In genomic region chrX:13128104-13128503, GRCh38 we compare ENCODE assay signal across 10 cellular contexts.
DNase-seq lines count a peak whose midpoint lies in the region; ATAC-seq and TF ChIP-seq lines count a peak whose summit lies in the region.
"Had no signal": no experiment of that assay in that cellular context is flagged by ENCODE, and none has a peak within 500 bp of the region (broad histone marks: within the 10 kb centered on the region; RNA-seq: fewer than 3 reads in every experiment).

No MANE protein-coding gene starts in this region.

- TF ChIP-seq POLR2A in IMR-90 (IDR thresholded peaks at IDR 0.05; ENCODE audit: low read depth, low read length), result no peak

- no peak overlapping the region for H3K4ac ChIP-seq in IMR-90 (ENCODE audit: low read depth, low read length)

- H3K9me1 ChIP-seq in IMR-90 (ENCODE audit: insufficient read depth, low read length), result peaks cover 4% of the 10 kb centered on the region; the same call in 1 of the 2 replicates

- peak overlapping the region in 5 of 11 experiments; percentile 2 to 36 (median 24); a peak in 7 of 22 replicates for H3K4me2 ChIP-seq in BLaER1 treated with 17β-estradiol and CSF1 and Interleukin-3, amounts not matched to agents 10 nM and 100 nM
- no peak overlapping the region for H3K4me2 ChIP-seq in IMR-90 (ENCODE audit: low read depth, low read length)
- H3K4me2 ChIP-seq: BLaER1 had no signal

- no peak overlapping the region for H3K23ac ChIP-seq in IMR-90 (ENCODE audit: low read depth, low read length)

- in situ Hi-C loops in IMR-90 (cut with MboI; ENCODE audit: low sequenced_read_pairs), result no loop called here

- CTCF ChIA-PET in IMR-90 (lab: Yijun Ruan, JAX), result no interaction called here

- no peak overlapping the region for H2AFZ ChIP-seq in IMR-90 (replicated peaks; ENCODE audit: low read length, poor library complexity)

- no peak overlapping the region for H3K14ac ChIP-seq in IMR-90 (replicated peaks; ENCODE audit: low read depth, low read length)

- no peak overlapping the region for H3K56ac ChIP-seq in IMR-90 (ENCODE audit: extremely low read depth, insufficient read depth, low read length)

- H3K27me3 ChIP-seq in BLaER1 treated with 17β-estradiol and CSF1 and Interleukin-3, amounts not matched to agents 10 nM and 100 nM, result peaks cover 0 to 18% (median 0%) of the 10 kb centered on the region in 11 experiments; a peak in 7 of 22 replicates
- H3K27me3 ChIP-seq in IMR-90 (ENCODE audit: control insufficient read depth, insufficient read depth, low read length), result no peaks in the 10 kb centered on the region
- no peaks in the 10 kb centered on the region for H3K27me3 ChIP-seq in adipocyte (replicated peaks; ENCODE audit: control insufficient read depth, insufficient read depth, low read length)
- H3K27me3 ChIP-seq: BLaER1 had no signal

- no peak overlapping the region for H2BK120ac ChIP-seq in IMR-90 (ENCODE audit: low read depth, low read length)

- dilution Hi-C loops in IMR-90 (cut with HindIII; ENCODE audit: low sequenced_read_pairs, unreplicated experiment), result no loop called here

- no peaks in the 10 kb centered on the region for H3K9me3 ChIP-seq in BLaER1 treated with 17β-estradiol and CSF1 and Interleukin-3, amounts not matched to agents 10 nM and 100 nM (replicated peaks in 1 of 11)
- H3K9me3 ChIP-seq in IMR-90 (ENCODE audit: control insufficient read depth, insufficient read depth, low read length), result no peaks in the 10 kb centered on the region
- no peaks in the 10 kb centered on the region for H3K9me3 ChIP-seq in adipocyte (ENCODE audit: control insufficient read depth, low read length)
- H3K9me3 ChIP-seq: BLaER1 had no signal

- H3K79me1 ChIP-seq in IMR-90 (ENCODE audit: low read depth in 1 of 2, low read length in 2 of 2), result no peaks in the 10 kb centered on the region

- no peaks in the 10 kb centered on the region for H4K20me1 ChIP-seq in BLaER1 treated with 17β-estradiol and CSF1 and Interleukin-3, amounts not matched to agents 10 nM and 100 nM
- H4K20me1 ChIP-seq in IMR-90 (ENCODE audit: insufficient read depth, low read length), result no peaks in the 10 kb centered on the region
- H4K20me1 ChIP-seq: BLaER1 had no signal

- DNase-seq in IMR-90 (peak; percentile 62), adipocyte (ENCODE audit: low read depth) (peak; percentile 69), iris pigment epithelial cell (ENCODE audit: low read depth) (peak; percentile 57), NCI-H2107 (lab: John Stamatoyannopoulos, UW) (no peak), NCI-H226 (no peak)
- no peak for DNase-seq in activated CD8-positive, alpha-beta memory T cell treated with anti-CD3 and anti-CD28 coated beads, Interleukin-2, amount 50 U/mL, for 4 hours
- DNase-seq: anterior cingulate cortex had no signal

- H4K91ac ChIP-seq in IMR-90 (ENCODE audit: insufficient read depth, low read depth, low read length), result no peak overlapping the region

- no peak overlapping the region for H3K9ac ChIP-seq in BLaER1 treated with 17β-estradiol and CSF1 and Interleukin-3, amounts not matched to agents 10 nM and 100 nM
- H3K9ac ChIP-seq in IMR-90 (ENCODE audit: low read depth, low read length) (no peak overlapping the region), adipocyte (ENCODE audit: low read length) (no peak overlapping the region)
- H3K9ac ChIP-seq: BLaER1 had no signal

- H3K36me3 ChIP-seq in BLaER1 treated with 17β-estradiol and CSF1 and Interleukin-3, amounts not matched to agents 10 nM and 100 nM, result no peaks in the 10 kb centered on the region
- H3K36me3 ChIP-seq in IMR-90 (ENCODE audit: control insufficient read depth, insufficient read depth, low read length) (no peaks in the 10 kb centered on the region), adipocyte (ENCODE audit: control insufficient read depth, insufficient read depth, low read length, severe bottlenecking) (no peaks in the 10 kb centered on the region)
- H3K36me3 ChIP-seq: BLaER1 had no signal

- H2BK15ac ChIP-seq in IMR-90 (ENCODE audit: low read depth, low read length), result no peak overlapping the region

- no peak overlapping the region for H4K5ac ChIP-seq in IMR-90 (ENCODE audit: low read depth, low read length)

- BruUV-seq in IMR-90 (replicated peaks; lab: Mats Ljungman, UMichigan), result no TSS peak

- H3K27ac ChIP-seq in BLaER1 treated with 17β-estradiol and CSF1 and Interleukin-3, amounts not matched to agents 10 nM and 100 nM, result peak overlapping the region in 7 of 11 experiments; percentile 2 to 63 (median 39); a peak in 11 of 22 replicates
- H3K27ac ChIP-seq in IMR-90 (ENCODE audit: insufficient read depth, low read length), result no peak overlapping the region
- H3K27ac ChIP-seq: BLaER1 had no signal

- ATAC-seq in IMR-90 (ENCODE audit: low read depth) (no peak), HG03342 (IDR thresholded peaks at IDR 0.05; ENCODE audit: unreplicated experiment) (no peak)

- H2BK20ac ChIP-seq in IMR-90 (ENCODE audit: low read depth, low read length), result no peak overlapping the region

- H3K18ac ChIP-seq in IMR-90 (ENCODE audit: low read depth, low read length), result no peak overlapping the region

- H3K4me1 ChIP-seq in BLaER1 treated with 17β-estradiol and CSF1 and Interleukin-3, amounts not matched to agents 10 nM and 100 nM, result peaks cover 12 to 62% (median 23%) of the 10 kb centered on the region in 10 experiments; a peak in 17 of 20 replicates
- H3K4me1 ChIP-seq in IMR-90 (ENCODE audit: control insufficient read depth, insufficient read depth, low read length) (peaks cover 8% of the 10 kb centered on the region), adipocyte (ENCODE audit: control insufficient read depth, insufficient read depth, low read length) (peaks cover 50% of the 10 kb centered on the region)

- TF ChIP-seq CTCF in IMR-90 (conservative IDR thresholded peaks at IDR 0.05; ENCODE audit: low read depth, low read length), result no peak

- POLR2A ChIA-PET in IMR-90 (lab: Charles Lee; ENCODE audit: unreplicated experiment), result no interaction called here

- H3K4me3 ChIP-seq in BLaER1 treated with 17β-estradiol and CSF1 and Interleukin-3, amounts not matched to agents 10 nM and 100 nM, result no peak overlapping the region
- no peak overlapping the region for H3K4me3 ChIP-seq in IMR-90 (ENCODE audit: insufficient read depth, low read depth, low read length)
- no peak overlapping the region for H3K4me3 ChIP-seq in adipocyte (ENCODE audit: low read length)
- H3K4me3 ChIP-seq: BLaER1 had no signal

- H2BK5ac ChIP-seq in IMR-90 (ENCODE audit: low read depth, low read length, poor library complexity, severe bottlenecking), result no peak overlapping the region

- TF ChIP-seq RAD21 in IMR-90 (IDR thresholded peaks at IDR 0.05; ENCODE audit: low read length), result no peak

- H2AK5ac ChIP-seq in IMR-90 (ENCODE audit: low read depth, low read length), result no peak overlapping the region

- no peak overlapping the region for H2AK9ac ChIP-seq in IMR-90 (replicated peaks; ENCODE audit: low read depth, low read length, poor library complexity)

- intact Hi-C loops in IMR-90 (cut with micrococcal nuclease), result loop anchor here (10.0 kb wide), 1 partner anchor 247 kb away; no protein-coding TSS in a partner anchor

- H4K8ac ChIP-seq in IMR-90 (ENCODE audit: low read depth in 2 of 2, low read length in 2 of 2), result no peak overlapping the region

TF ChIP-seq in IMR-90, 13 proteins besides CTCF, POLR2A, EP300 and RAD21:
- TF ChIP-seq MAFK (IDR thresholded peaks at IDR 0.05; ENCODE audit: low read depth, low read length) (no peak), SMC3 (IDR thresholded peaks at IDR 0.05; ENCODE audit: low read depth, low read length) (no peak), RCOR1 (IDR thresholded peaks at IDR 0.05; ENCODE audit: insufficient replicate concordance, low read length) (no peak), CEBPB (IDR thresholded peaks at IDR 0.05; ENCODE audit: low read depth, low read length) (peak; percentile 93), BHLHE40 (IDR thresholded peaks at IDR 0.05; ENCODE audit: low read depth, low read length) (no peak)
- TF ChIP-seq, protein P1, sequence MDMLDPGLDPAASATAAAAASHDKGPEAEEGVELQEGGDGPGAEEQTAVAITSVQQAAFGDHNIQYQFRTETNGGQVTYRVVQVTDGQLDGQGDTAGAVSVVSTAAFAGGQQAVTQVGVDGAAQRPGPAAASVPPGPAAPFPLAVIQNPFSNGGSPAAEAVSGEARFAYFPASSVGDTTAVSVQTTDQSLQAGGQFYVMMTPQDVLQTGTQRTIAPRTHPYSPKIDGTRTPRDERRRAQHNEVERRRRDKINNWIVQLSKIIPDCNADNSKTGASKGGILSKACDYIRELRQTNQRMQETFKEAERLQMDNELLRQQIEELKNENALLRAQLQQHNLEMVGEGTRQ (IDR thresholded peaks at IDR 0.05; ENCODE audit: low read depth, low read length), result no peak

Comparison
In these comparisons a context has a peak if more than half of its experiments do, and no peak if none do; other contexts are left out.
1. DNase-seq: peak in IMR-90 (single experiment), adipocyte (single experiment) and iris pigment epithelial cell (single experiment); none in NCI-H2107 (single experiment), activated CD8-positive, alpha-beta memory T cell treated with anti-CD3 and anti-CD28 coated beads, Interleukin-2, amount 50 U/mL, for 4 hours (single experiment) and NCI-H226 (single experiment).